13 cellular contexts compared by ENCODE assay signal in genomic region chr1:19326748-19327065, GRCh38. TPM values are rescaled to one million over a fixed set of nuclear protein-coding genes. Genes with fewer than 3 reads are reported as not detected.
DNase-seq lines count a peak whose midpoint lies in the region; ATAC-seq and TF ChIP-seq lines count a peak whose summit lies in the region.
"Had no signal": no experiment of that assay in that cellular context is flagged by ENCODE, and none has a peak within 500 bp of the region (broad histone marks: within the 10 kb centered on the region; RNA-seq: fewer than 3 reads in every experiment).

No MANE protein-coding gene starts in this region.

- H3K4me3 ChIP-seq in BLaER1: no peak overlapping the region
- H3K4me3 ChIP-seq in BLaER1 treated with 17β-estradiol and CSF1 and Interleukin-3, amounts not matched to agents 10 nM and 100 nM: peak overlapping the region in 1 of 10 experiments; percentile 16; a peak in 1 of 20 replicates
- H3K4me3 ChIP-seq: A549 had no signal

- H3K27ac ChIP-seq in BLaER1 (peak overlapping the region; percentile 22; the same call in 1 of the 2 replicates), substantia nigra (ENCODE audit: low read depth, low read length, poor library complexity, severe bottlenecking) (no peak overlapping the region)
- H3K27ac ChIP-seq in BLaER1 treated with 17β-estradiol and CSF1 and Interleukin-3, amounts not matched to agents 10 nM and 100 nM: peak overlapping the region in 7 of 11 experiments; percentile 14 to 64 (median 53); a peak in 10 of 22 replicates
- H3K27ac ChIP-seq: A549 had no signal

- no peaks in the 10 kb centered on the region for H3K9me3 Mint-ChIP-seq in activated T-helper 1 cell treated with anti-CD3 and anti-CD28 coated beads, Interleukin-12 subunit alpha, Interleukin-12 subunit beta, Interleukin-2, Interleukin-4 antibody, amounts not matched to agents 30 ng/mL and 10 ng/mL and 1 ng/mL, durations not matched to agents 14 hours and 24 hours and 36 hours
- H3K9me3 Mint-ChIP-seq in progenitor cell of endocrine pancreas (ENCODE audit: low read depth): no peaks in the 10 kb centered on the region
- H3K9me3 Mint-ChIP-seq: CD8-positive, alpha-beta memory T cell had no signal

- no peaks in the 10 kb centered on the region for H3K4me1 Mint-ChIP-seq in activated T-helper 1 cell treated with anti-CD3 and anti-CD28 coated beads, Interleukin-12 subunit alpha, Interleukin-12 subunit beta, Interleukin-2, Interleukin-4 antibody, amounts not matched to agents 30 ng/mL and 10 ng/mL and 1 ng/mL, durations not matched to agents 14 hours and 24 hours and 36 hours (ENCODE audit: low read depth)
- no peaks in the 10 kb centered on the region for H3K4me1 Mint-ChIP-seq in progenitor cell of endocrine pancreas (ENCODE audit: low read depth)

- no peaks in the 10 kb centered on the region for H3K9me3 ChIP-seq in BLaER1
- H3K9me3 ChIP-seq in BLaER1 treated with 17β-estradiol and CSF1 and Interleukin-3, amounts not matched to agents 10 nM and 100 nM (replicated peaks in 1 of 11): no peaks in the 10 kb centered on the region
- H3K9me3 ChIP-seq: A549, BE2C, Caco-2 had no signal

- no peak overlapping the region for H3K9ac ChIP-seq in BLaER1
- peak overlapping the region in 8 of 11 experiments; percentile 11 to 57 (median 44); a peak in 8 of 22 replicates for H3K9ac ChIP-seq in BLaER1 treated with 17β-estradiol and CSF1 and Interleukin-3, amounts not matched to agents 10 nM and 100 nM

- peaks cover 3% of the 10 kb centered on the region for H3K36me3 Mint-ChIP-seq in activated T-helper 1 cell treated with anti-CD3 and anti-CD28 coated beads, Interleukin-12 subunit alpha, Interleukin-12 subunit beta, Interleukin-2, Interleukin-4 antibody, amounts not matched to agents 30 ng/mL and 10 ng/mL and 1 ng/mL, durations not matched to agents 14 hours and 24 hours and 36 hours (ENCODE audit: low read depth)
- H3K36me3 Mint-ChIP-seq in progenitor cell of endocrine pancreas (ENCODE audit: insufficient read depth): peaks cover 8% of the 10 kb centered on the region

- DNase-seq in activated T-helper 1 cell treated with anti-CD3 and anti-CD28 coated beads, Interleukin-12 subunit alpha, Interleukin-12 subunit beta, Interleukin-2, Interleukin-4 antibody, amounts not matched to agents 30 ng/mL and 10 ng/mL and 1 ng/mL, durations not matched to agents 14 hours and 24 hours and 36 hours (ENCODE audit: low spot score): no peak
- DNase-seq in progenitor cell of endocrine pancreas (ENCODE audit: low spot score, unreplicated experiment) (no peak), substantia nigra (lab: John Stamatoyannopoulos, UW) (no peak), superior temporal gyrus (ENCODE audit: extremely low spot score) (no peak)
- DNase-seq: BE2C; Caco-2; CD8-positive, alpha-beta memory T cell; DMS53; IMR-90 had no signal

- no peak for TF ChIP-seq CTCF in progenitor cell of endocrine pancreas (IDR thresholded peaks at IDR 0.05; ENCODE audit: unreplicated experiment)

- intact Hi-C loops in activated T-helper 1 cell treated with anti-CD3 and anti-CD28 coated beads, Interleukin-12 subunit alpha, Interleukin-12 subunit beta, Interleukin-2, Interleukin-4 antibody, amounts not matched to agents 30 ng/mL and 10 ng/mL and 1 ng/mL, durations not matched to agents 14 hours and 24 hours and 36 hours (cut with micrococcal nuclease): no loop called here

- H3K27me3 ChIP-seq in BLaER1: no peaks in the 10 kb centered on the region
- H3K27me3 ChIP-seq in BLaER1 treated with 17β-estradiol and CSF1 and Interleukin-3, amounts not matched to agents 10 nM and 100 nM: no peaks in the 10 kb centered on the region
- H3K27me3 ChIP-seq: BE2C had no signal

- peaks cover 56% of the 10 kb centered on the region for H3K4me1 ChIP-seq in BLaER1
- H3K4me1 ChIP-seq in BLaER1 treated with 17β-estradiol and CSF1 and Interleukin-3, amounts not matched to agents 10 nM and 100 nM: peaks cover 48 to 60% (median 54%) of the 10 kb centered on the region in 10 experiments
- H3K4me1 ChIP-seq: A549, BE2C, Caco-2 had no signal

- peak overlapping the region; percentile 76 for H3K4me2 ChIP-seq in BLaER1
- peak overlapping the region; percentile 32 to 99 (median 76); a peak in 21 of 22 replicates for H3K4me2 ChIP-seq in BLaER1 treated with 17β-estradiol and CSF1 and Interleukin-3, amounts not matched to agents 10 nM and 100 nM
- H3K4me2 ChIP-seq: A549 had no signal

- H3K4me3 Mint-ChIP-seq in activated T-helper 1 cell treated with anti-CD3 and anti-CD28 coated beads, Interleukin-12 subunit alpha, Interleukin-12 subunit beta, Interleukin-2, Interleukin-4 antibody, amounts not matched to agents 30 ng/mL and 10 ng/mL and 1 ng/mL, durations not matched to agents 14 hours and 24 hours and 36 hours: no peak overlapping the region
- no peak overlapping the region for H3K4me3 Mint-ChIP-seq in progenitor cell of endocrine pancreas (ENCODE audit: low read depth)

- peaks cover 49% of the 10 kb centered on the region for H3K36me3 ChIP-seq in BLaER1
- peaks cover 3 to 75% (median 22%) of the 10 kb centered on the region in 11 experiments; a peak in 18 of 22 replicates for H3K36me3 ChIP-seq in BLaER1 treated with 17β-estradiol and CSF1 and Interleukin-3, amounts not matched to agents 10 nM and 100 nM
- H3K36me3 ChIP-seq: BE2C had no signal

- ATAC-seq in GM21786 (IDR thresholded peaks at IDR 0.05; ENCODE audit: unreplicated experiment): no peak

- no peaks in the 10 kb centered on the region for H3K27me3 Mint-ChIP-seq in activated T-helper 1 cell treated with anti-CD3 and anti-CD28 coated beads, Interleukin-12 subunit alpha, Interleukin-12 subunit beta, Interleukin-2, Interleukin-4 antibody, amounts not matched to agents 30 ng/mL and 10 ng/mL and 1 ng/mL, durations not matched to agents 14 hours and 24 hours and 36 hours (ENCODE audit: insufficient read depth)
- H3K27me3 Mint-ChIP-seq in progenitor cell of endocrine pancreas: no peaks in the 10 kb centered on the region

- peak overlapping the region; percentile 23 for H3K27ac Mint-ChIP-seq in activated T-helper 1 cell treated with anti-CD3 and anti-CD28 coated beads, Interleukin-12 subunit alpha, Interleukin-12 subunit beta, Interleukin-2, Interleukin-4 antibody, amounts not matched to agents 30 ng/mL and 10 ng/mL and 1 ng/mL, durations not matched to agents 14 hours and 24 hours and 36 hours
- H3K27ac Mint-ChIP-seq in progenitor cell of endocrine pancreas: peak overlapping the region; percentile 20
- H3K27ac Mint-ChIP-seq: CD8-positive, alpha-beta memory T cell had no signal

- peaks cover 28% of the 10 kb centered on the region; the same call in 1 of the 2 replicates for H4K20me1 ChIP-seq in BLaER1
- H4K20me1 ChIP-seq in BLaER1 treated with 17β-estradiol and CSF1 and Interleukin-3, amounts not matched to agents 10 nM and 100 nM: peaks cover 0 to 75% (median 20%) of the 10 kb centered on the region in 11 experiments; a peak in 13 of 22 replicates

RNA-seq across cellular contexts. Expression of gene SLC66A1, which starts 14.6 kb away (rescaled TPM):
- total RNA-seq in activated T-helper 1 cell treated with anti-CD3 and anti-CD28 coated beads, Interleukin-12 subunit alpha, Interleukin-12 subunit beta, Interleukin-2, Interleukin-4 antibody, amounts not matched to agents 30 ng/mL and 10 ng/mL and 1 ng/mL, durations not matched to agents 14 hours and 24 hours and 36 hours: 9.9 and 12.0 TPM in 2 replicates
- total RNA-seq in progenitor cell of endocrine pancreas: 25.7 and 26.7 TPM in 2 replicates

RNA-seq across cellular contexts. Expression of gene AKR7A2, which starts 14.8 kb away (rescaled TPM):
- total RNA-seq in activated T-helper 1 cell treated with anti-CD3 and anti-CD28 coated beads, Interleukin-12 subunit alpha, Interleukin-12 subunit beta, Interleukin-2, Interleukin-4 antibody, amounts not matched to agents 30 ng/mL and 10 ng/mL and 1 ng/mL, durations not matched to agents 14 hours and 24 hours and 36 hours: 30.0 and 31.1 TPM in 2 replicates
- total RNA-seq in progenitor cell of endocrine pancreas: 53.7 and 55.8 TPM in 2 replicates

RNA-seq across cellular contexts. Expression of gene AKR7A3, which starts 38.1 kb away (rescaled TPM):
- 1.2 and 1.7 TPM in 2 replicates for total RNA-seq in activated T-helper 1 cell treated with anti-CD3 and anti-CD28 coated beads, Interleukin-12 subunit alpha, Interleukin-12 subunit beta, Interleukin-2, Interleukin-4 antibody, amounts not matched to agents 30 ng/mL and 10 ng/mL and 1 ng/mL, durations not matched to agents 14 hours and 24 hours and 36 hours
- total RNA-seq in progenitor cell of endocrine pancreas: 2.1 and 2.7 TPM in 2 replicates
